17 cellular contexts compared by ENCODE assay signal in genomic region chr15:81146006-81146405, GRCh38. TPM values are rescaled to one million over a fixed set of nuclear protein-coding genes. Genes with fewer than 3 reads are reported as not detected.
A peak's percentile ranks its signal among the peaks of the same experiment; 100 is the strongest.
DNase-seq lines count a peak whose midpoint lies in the region; ATAC-seq lines count a peak whose summit lies in the region.
"Had no signal": no experiment of that assay in that cellular context is flagged by ENCODE, and none has a peak within 500 bp of the region (broad histone marks: within the 10 kb centered on the region; RNA-seq: fewer than 3 reads in every experiment).

No MANE protein-coding gene starts in this region.

- peaks cover 45% of the 10 kb centered on the region in 2 donors for H3K27me3 Mint-ChIP-seq in effector memory CD8-positive, alpha-beta T cell

- H3K9me3 Mint-ChIP-seq in effector memory CD8-positive, alpha-beta T cell: no peaks in the 10 kb centered on the region
- H3K9me3 Mint-ChIP-seq: CD4-positive, alpha-beta T cell had no signal

- no peak overlapping the region for H3K27ac Mint-ChIP-seq in effector memory CD8-positive, alpha-beta T cell
- H3K27ac Mint-ChIP-seq: CD4-positive, alpha-beta T cell had no signal

- ATAC-seq in effector memory CD8-positive, alpha-beta T cell (replicated peaks): no peak
- ATAC-seq: K562 had no signal

- H3K27ac ChIP-seq in cingulate gyrus (ENCODE audit: low read depth, low read length) (peak overlapping the region; percentile 31), substantia nigra (ENCODE audit: low read depth, low read length, poor library complexity, severe bottlenecking) (peak overlapping the region; percentile 1)
- H3K27ac ChIP-seq: PC-9, SJSA1 had no signal

- peak; percentile 22 for DNase-seq in GM03348 (ENCODE audit: low spot score)
- peak; percentile 44 for DNase-seq in foreskin melanocyte
- no peak for DNase-seq in substantia nigra (lab: John Stamatoyannopoulos, UW)
- DNase-seq in mesenteric fat pad (ENCODE audit: low spot score): no peak
- DNase-seq in effector memory CD8-positive, alpha-beta T cell: no peak
- no peak for DNase-seq in NCI-H2029 (lab: John Stamatoyannopoulos, UW)
- no peak for DNase-seq in stimulated activated CD4-positive, alpha-beta T cell treated with anti-CD3 and anti-CD28 coated beads, Interleukin-1b, Interleukin-23, amount 100 ng/mL, for 48 hours
- DNase-seq: ACHN; BE2C; CD4-positive, alpha-beta T cell; NCI-H187 treated with DMSO at 0.1 percent for 48 hours; NCI-H446; NCI-H748 treated with DMSO at 0.1 percent for 48 hours; PC-9 had no signal

- no peak overlapping the region for H3K4me3 Mint-ChIP-seq in effector memory CD8-positive, alpha-beta T cell
- H3K4me3 Mint-ChIP-seq: CD4-positive, alpha-beta T cell had no signal

- no peaks in the 10 kb centered on the region for H3K4me1 Mint-ChIP-seq in effector memory CD8-positive, alpha-beta T cell (ENCODE audit: low read depth in 2 of 2)

- no peaks in the 10 kb centered on the region for H3K36me3 Mint-ChIP-seq in effector memory CD8-positive, alpha-beta T cell (ENCODE audit: insufficient read depth)

RNA-seq across cellular contexts. Expression of gene CFAP161, which starts 11.9 kb away (rescaled TPM):
- 0.71 TPM for total RNA-seq in mesenteric fat pad
- total RNA-seq: CD4-positive, alpha-beta T cell; SJSA1 had no signal

RNA-seq across cellular contexts. Expression of gene IL16, which starts 50.7 kb away (rescaled TPM):
- 21.8 TPM for total RNA-seq in mesenteric fat pad
- total RNA-seq: SJSA1 had no signal

Comparison
In these comparisons a context has a peak if more than half of its experiments do, and no peak if none do; other contexts are left out.
1. DNase-seq: peak in GM03348 (single experiment) and foreskin melanocyte (single experiment); none in substantia nigra (0 of 49), mesenteric fat pad (single experiment), effector memory CD8-positive, alpha-beta T cell (0 of 3), NCI-H2029 (single experiment) and stimulated activated CD4-positive, alpha-beta T cell treated with anti-CD3 and anti-CD28 coated beads, Interleukin-1b, Interleukin-23, amount 100 ng/mL, for 48 hours (single experiment).